ENCODE assay signal across 1 cellular context in the genomic region with DNA sequence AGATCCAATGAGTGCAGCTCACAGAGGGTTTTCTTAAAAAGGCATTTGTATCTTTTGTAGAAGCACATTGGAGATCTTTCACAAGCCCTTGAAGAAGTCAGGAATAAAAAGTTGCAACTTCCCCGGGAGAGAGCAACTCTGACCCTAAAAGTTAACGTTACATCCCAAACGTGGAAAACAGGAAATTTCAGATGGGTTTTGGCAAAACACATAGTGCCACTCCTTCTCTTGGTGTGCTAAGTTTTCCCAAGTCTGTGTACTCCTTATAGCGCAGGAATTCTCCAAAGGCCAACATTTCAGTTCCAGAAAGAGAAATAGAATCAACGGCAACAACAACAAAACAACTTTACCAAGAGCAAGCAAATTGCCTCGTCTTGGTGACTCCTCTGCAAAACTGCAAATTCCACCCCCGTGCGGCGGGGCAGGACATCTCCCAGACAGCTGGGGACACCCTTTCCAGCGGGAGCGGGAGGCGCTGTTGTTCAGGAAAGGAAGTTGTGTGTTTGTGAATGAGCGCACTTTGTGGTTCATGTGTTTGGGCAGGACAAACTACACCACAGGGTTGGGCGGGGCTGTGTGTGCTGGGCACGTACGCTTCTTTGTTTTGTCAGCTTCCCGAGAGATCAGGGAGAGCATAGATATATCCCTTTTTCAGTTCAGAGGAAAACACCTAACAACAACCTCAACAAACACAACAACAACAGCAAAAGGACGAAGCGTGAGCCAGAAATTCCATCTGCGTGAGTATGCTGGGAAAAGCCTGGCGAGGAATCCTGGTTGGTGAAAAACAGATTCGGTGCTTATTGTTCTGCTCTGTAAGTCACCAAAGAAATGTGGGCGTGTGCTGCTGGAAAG.
TF ChIP-seq lines count a peak whose summit lies in the region.

No MANE protein-coding gene starts in this region.

TF ChIP-seq in HEK293, 187 proteins besides CTCF, POLR2A, EP300 and RAD21 (continued from another document):
- TF ChIP-seq MZF1 (tag by site-specific recombination; IDR thresholded peaks at IDR 0.05; ENCODE audit: borderline replicate concordance) (peak; percentile 47; the same call in 1 of the 2 replicates), ZNF423 (tag by site-specific recombination; IDR thresholded peaks at IDR 0.05) (no peak), PRDM10 (tag by site-specific recombination; IDR thresholded peaks at IDR 0.05) (peak; percentile 36)
- TF ChIP-seq, protein P1, sequence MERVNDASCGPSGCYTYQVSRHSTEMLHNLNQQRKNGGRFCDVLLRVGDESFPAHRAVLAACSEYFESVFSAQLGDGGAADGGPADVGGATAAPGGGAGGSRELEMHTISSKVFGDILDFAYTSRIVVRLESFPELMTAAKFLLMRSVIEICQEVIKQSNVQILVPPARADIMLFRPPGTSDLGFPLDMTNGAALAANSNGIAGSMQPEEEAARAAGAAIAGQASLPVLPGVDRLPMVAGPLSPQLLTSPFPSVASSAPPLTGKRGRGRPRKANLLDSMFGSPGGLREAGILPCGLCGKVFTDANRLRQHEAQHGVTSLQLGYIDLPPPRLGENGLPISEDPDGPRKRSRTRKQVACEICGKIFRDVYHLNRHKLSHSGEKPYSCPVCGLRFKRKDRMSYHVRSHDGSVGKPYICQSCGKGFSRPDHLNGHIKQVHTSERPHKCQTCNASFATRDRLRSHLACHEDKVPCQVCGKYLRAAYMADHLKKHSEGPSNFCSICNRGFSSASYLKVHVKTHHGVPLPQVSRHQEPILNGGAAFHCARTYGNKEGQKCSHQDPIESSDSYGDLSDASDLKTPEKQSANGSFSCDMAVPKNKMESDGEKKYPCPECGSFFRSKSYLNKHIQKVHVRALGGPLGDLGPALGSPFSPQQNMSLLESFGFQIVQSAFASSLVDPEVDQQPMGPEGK (tag by site-specific recombination; IDR thresholded peaks at IDR 0.05) = peak; percentile 31; the same call in 1 of the 2 replicates
